8 cellular contexts compared by ENCODE assay signal in the genomic region with DNA sequence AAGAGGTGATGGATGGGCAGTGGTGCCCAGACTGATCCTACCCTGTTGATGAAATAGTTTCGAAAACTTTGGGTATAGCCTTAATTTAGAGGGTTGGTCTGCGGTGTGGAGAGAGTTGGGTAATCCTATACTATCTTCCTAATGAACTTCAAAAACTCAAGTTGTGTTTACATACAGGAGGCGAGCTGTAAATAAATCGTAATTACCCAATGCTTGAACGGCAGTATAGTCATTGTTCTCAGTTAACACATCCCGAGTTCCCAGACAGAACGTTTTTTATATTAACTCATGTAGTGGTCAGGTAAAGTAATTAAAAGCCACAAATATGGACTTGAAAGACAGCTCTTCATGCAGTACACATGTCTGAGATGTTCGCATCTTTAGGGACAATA. TPM values are rescaled to one million over a fixed set of nuclear protein-coding genes. Genes with fewer than 3 reads are reported as not detected.
A peak's percentile ranks its signal among the peaks of the same experiment; 100 is the strongest.
DNase-seq lines count a peak whose midpoint lies in the region; ATAC-seq and TF ChIP-seq lines count a peak whose summit lies in the region.

No MANE protein-coding gene starts in this region.

- H3K4me1 ChIP-seq in colonic mucosa, result no peaks in the 10 kb centered on the region
- peaks cover 10% of the 10 kb centered on the region for H3K4me1 ChIP-seq in mucosa of stomach (ENCODE audit: control insufficient read depth, insufficient read depth, low read length)

- peak overlapping the region; percentile 73 for H3K4me3 ChIP-seq in colonic mucosa
- H3K4me3 ChIP-seq in mucosa of stomach (ENCODE audit: low read length), result peak overlapping the region; percentile 51

- peak overlapping the region; percentile 93 for H3K27ac ChIP-seq in colonic mucosa

- H3K27me3 ChIP-seq in colonic mucosa, result no peaks in the 10 kb centered on the region
- no peaks in the 10 kb centered on the region for H3K27me3 ChIP-seq in mucosa of stomach (ENCODE audit: control insufficient read depth, insufficient read depth, low read length)

- H3K9me3 ChIP-seq in colonic mucosa (no peaks in the 10 kb centered on the region), mucosa of stomach (ENCODE audit: control insufficient read depth, low read length) (no peaks in the 10 kb centered on the region)

- no peaks in the 10 kb centered on the region for H3K36me3 ChIP-seq in colonic mucosa
- H3K36me3 ChIP-seq in mucosa of stomach (ENCODE audit: control insufficient read depth, insufficient read depth, low read length), result no peaks in the 10 kb centered on the region

- H3K9ac ChIP-seq in colonic mucosa (ENCODE audit: low read depth in 2 of 2, low read length in 2 of 2), result peak overlapping the region; percentile 78 to 86
- peak overlapping the region; percentile 69 for H3K9ac ChIP-seq in mucosa of stomach (ENCODE audit: low read length)

- TF ChIP-seq CTCF in colonic mucosa (IDR thresholded peaks at IDR 0.05) (no peak), GM10266 (IDR thresholded peaks at IDR 0.05; ENCODE audit: control insufficient read depth, insufficient read depth, low read depth, missing control alignments) (no peak)

- DNase-seq in NCI-H2171 treated with DMSO at 0.1 percent for 48 hours (lab: John Stamatoyannopoulos, UW) (peak; percentile 5), NCI-H2171 (lab: John Stamatoyannopoulos, UW) (no peak), NOMO-1 treated with dmso at 0.1 percent for 144 hours (lab: John Stamatoyannopoulos, UW; ENCODE audit: unreplicated experiment) (peak; percentile 67), colonic mucosa (no peak), GM10266 (ENCODE audit: extremely low spot score) (no peak), NCI-H128 (lab: John Stamatoyannopoulos, UW; ENCODE audit: unreplicated experiment) (no peak)

- intact Hi-C loops in colonic mucosa (cut with DNase I), result loop anchor here (5.0 to 10.0 kb wide), 4 partner anchors 50 to 955 kb away; no protein-coding TSS in a partner anchor

- ATAC-seq in HG02885 (IDR thresholded peaks at IDR 0.05; ENCODE audit: poor library complexity, unreplicated experiment), result no peak

RNA-seq across cellular contexts. Expression of a gene that starts 1.5 kb away (rescaled TPM):
- total RNA-seq in colonic mucosa, result 10 to 100 TPM; 34.0 to 37.0 TPM

RNA-seq across cellular contexts. Expression of a gene that starts 49.2 kb away (rescaled TPM):
- total RNA-seq in colonic mucosa, result 10 to 100 TPM; 59.6 to 82.3 TPM

Comparison
In these comparisons a context has a peak if more than half of its experiments do, and no peak if none do; other contexts are left out.
1. DNase-seq: peak in NCI-H2171 treated with DMSO at 0.1 percent for 48 hours (single experiment) and NOMO-1 treated with dmso at 0.1 percent for 144 hours (single experiment); none in NCI-H2171 (single experiment), colonic mucosa (single experiment), GM10266 (single experiment) and NCI-H128 (single experiment).